ENCODE assay signal across 8 cellular contexts in the genomic region with DNA sequence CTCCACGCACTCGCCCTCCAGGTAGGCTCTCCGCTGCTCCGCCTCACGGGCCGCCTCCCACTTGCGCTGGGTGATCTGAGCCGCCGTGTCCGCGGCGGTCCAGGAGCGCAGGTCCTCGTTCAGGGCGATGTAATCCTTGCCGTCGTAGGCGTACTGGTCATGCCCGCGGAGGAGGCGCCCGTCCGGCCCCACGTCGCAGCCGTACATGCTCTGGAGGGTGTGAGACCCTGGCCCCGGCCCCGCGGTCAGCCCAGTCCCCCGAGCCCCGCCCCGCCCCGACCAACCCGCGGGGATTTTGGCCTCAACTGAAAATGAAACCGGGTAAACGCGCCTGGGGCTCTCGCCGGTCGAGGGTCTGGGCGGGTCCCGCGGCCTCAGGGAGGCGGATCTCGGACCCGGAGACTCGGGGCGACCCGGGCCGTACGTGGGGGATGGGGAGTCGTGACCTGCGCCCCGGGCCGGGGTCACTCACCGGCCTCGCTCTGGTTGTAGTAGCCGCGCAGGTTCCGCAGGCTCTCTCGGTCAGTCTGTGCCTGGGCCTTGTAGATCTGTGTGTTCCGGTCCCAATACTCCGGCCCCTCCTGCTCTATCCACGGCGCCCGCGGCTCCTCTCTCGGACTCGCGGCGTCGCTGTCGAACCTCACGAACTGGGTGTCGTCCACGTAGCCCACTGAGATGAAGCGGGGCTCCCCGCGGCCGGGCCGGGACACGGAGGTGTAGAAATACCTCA. TPM values are rescaled to one million over a fixed set of nuclear protein-coding genes. Genes with fewer than 3 reads are reported as not detected.
DNase-seq lines count a peak whose midpoint lies in the region; ATAC-seq and TF ChIP-seq lines count a peak whose summit lies in the region.

No MANE protein-coding gene starts in this region.

- ATAC-seq in HG03097 (IDR thresholded peaks at IDR 0.05; ENCODE audit: low FRiP score, unreplicated experiment), result peak; percentile 20
- ATAC-seq in GM21390 (IDR thresholded peaks at IDR 0.05; ENCODE audit: unreplicated experiment), result no peak

- peaks cover 3% of the 10 kb centered on the region for H3K9me3 Mint-ChIP-seq in neural crest cell

- POLR2A ChIA-PET in GM10248 (lab: Yijun Ruan, JAX), result no interaction called here

- H3K4me3 ChIP-seq in epithelial cell of proximal tubule (ENCODE audit: low read depth, low read length), result peak overlapping the region; percentile 76

- CTCF ChIA-PET in GM10248 (lab: Yijun Ruan, JAX), result no interaction called here

- peaks cover 22% of the 10 kb centered on the region for H3K4me1 Mint-ChIP-seq in neural crest cell

- TF ChIP-seq CTCF in GM10248 (IDR thresholded peaks at IDR 0.05; ENCODE audit: control extremely low read depth, extremely low read depth, low read depth, missing control alignments), result no peak
- no peak for TF ChIP-seq CTCF in epithelial cell of proximal tubule (conservative IDR thresholded peaks at IDR 0.05; ENCODE audit: low read depth, low read length)
- TF ChIP-seq CTCF in neural crest cell (conservative IDR thresholded peaks at IDR 0.05), result no peak

- peak overlapping the region; percentile 90 for H3K4me3 Mint-ChIP-seq in neural crest cell

- H3K27me3 Mint-ChIP-seq in neural crest cell (ENCODE audit: low read depth), result peaks cover 95% of the 10 kb centered on the region

- no peaks in the 10 kb centered on the region for H3K36me3 Mint-ChIP-seq in neural crest cell (ENCODE audit: low read depth)

- H3K27ac Mint-ChIP-seq in neural crest cell (ENCODE audit: unreplicated experiment), result no peak overlapping the region

- DNase-seq in GM10248 (ENCODE audit: extremely low spot score), result peak; percentile 49
- DNase-seq in activated CD4-positive, alpha-beta T cell treated with anti-CD3 and anti-CD28 coated beads, Interleukin-2, amount 50 U/mL, for 1 hour, result peak; percentile 36
- DNase-seq in epithelial cell of proximal tubule (ENCODE audit: low read depth), result no peak
- DNase-seq in neural crest cell (ENCODE audit: low read depth, low spot score), result no peak
- no peak for DNase-seq in Kasumi-1 (lab: John Stamatoyannopoulos, UW)
- no peak for DNase-seq in H4 (ENCODE audit: low spot score)

RNA-seq across cellular contexts. Expression of gene HLA-B, which starts 0.6 kb away (rescaled TPM):
- 41.2 and 225 TPM in 2 replicates for total RNA-seq in epithelial cell of proximal tubule
- total RNA-seq in neural crest cell, result 29.5 and 35.5 TPM in 2 replicates
- 512 and 677 TPM in 2 replicates for total RNA-seq in H4 (2014; rRNA removed; shearing (Covaris generic))

RNA-seq across cellular contexts. Expression of gene MICA, which starts 47.0 kb away (rescaled TPM):
- total RNA-seq in epithelial cell of proximal tubule (25.7 and 46.8 TPM in 2 replicates), neural crest cell (21.1 and 21.7 TPM in 2 replicates)
- 65.8 and 75.4 TPM in 2 replicates for total RNA-seq in H4 (2014; rRNA removed; shearing (Covaris generic))

Comparison
In these comparisons a context has a peak if more than half of its experiments do, and no peak if none do; other contexts are left out.
1. DNase-seq: peak in GM10248 (single experiment) and activated CD4-positive, alpha-beta T cell treated with anti-CD3 and anti-CD28 coated beads, Interleukin-2, amount 50 U/mL, for 1 hour (single experiment); none in epithelial cell of proximal tubule (single experiment), neural crest cell (single experiment), Kasumi-1 (0 of 2) and H4 (single experiment).